Comparison of ENCODE assay signal across 10 cellular contexts in genomic region chr15:90362936-90363212, GRCh38. TPM values are rescaled to one million over a fixed set of nuclear protein-coding genes. Genes with fewer than 3 reads are reported as not detected.
DNase-seq lines count a peak whose midpoint lies in the region; ATAC-seq and FAIRE-seq lines count a peak whose summit lies in the region.
"Had no signal": no experiment of that assay in that cellular context is flagged by ENCODE, and none has a peak within 500 bp of the region (broad histone marks: within the 10 kb centered on the region; RNA-seq: fewer than 3 reads in every experiment).

No MANE protein-coding gene starts in this region.

- H3K9ac ChIP-seq in mesendoderm (ENCODE audit: low read length): no peak overlapping the region

- no peak overlapping the region for H2AK5ac ChIP-seq in mesendoderm (ENCODE audit: low read length)

- H3K79me2 ChIP-seq in mesendoderm (ENCODE audit: control insufficient read depth, insufficient read depth, low read length): no peaks in the 10 kb centered on the region

- FAIRE-seq in frontal cortex (lab: Jason Lieb, UNC): no peak

- peak overlapping the region; percentile 45 for H3K18ac ChIP-seq in mesendoderm (ENCODE audit: low read length)

- H3K4ac ChIP-seq in mesendoderm (ENCODE audit: low read depth, low read length): no peak overlapping the region

- H2BK15ac ChIP-seq in mesendoderm (replicated peaks; ENCODE audit: low read depth): no peak overlapping the region

- no peak overlapping the region for H2BK5ac ChIP-seq in mesendoderm (ENCODE audit: low read length)

- no peak overlapping the region for H3K27ac ChIP-seq in mesendoderm (ENCODE audit: low read depth, low read length)

- ATAC-seq in HG03571 (IDR thresholded peaks at IDR 0.05; ENCODE audit: unreplicated experiment): no peak

- H3K4me3 Mint-ChIP-seq in dendritic cell treated with granulocyte-macrophage colony-stimulating factor and Interleukin-4, amounts not matched to agents 40 ng/mL and 50 ng/mL, for 4 days: no peak overlapping the region
- H3K4me3 Mint-ChIP-seq: CD14-positive monocyte, T-cell had no signal

- DNase-seq in A172 (ENCODE audit: low spot score): peak; percentile 80
- DNase-seq in LHCN-M2 (ENCODE audit: low read depth): peak; percentile 81
- peak; percentile 36 for DNase-seq in mesendoderm
- DNase-seq in NCI-H1417 treated with DMSO at 0.1 percent for 48 hours (lab: John Stamatoyannopoulos, UW): no peak
- no peak for DNase-seq in frontal cortex (ENCODE audit: low spot score in 2 of 2)
- DNase-seq in SIG-M5 treated with dmso at 0.1 percent for 504 hours (lab: John Stamatoyannopoulos, UW; ENCODE audit: unreplicated experiment): no peak
- DNase-seq: T-cell had no signal

- no peak overlapping the region for H3K4me2 ChIP-seq in mesendoderm (ENCODE audit: low read length)

- H3K23ac ChIP-seq in mesendoderm (ENCODE audit: low read length): no peak overlapping the region

- no peaks in the 10 kb centered on the region for H3K27me3 ChIP-seq in mesendoderm (ENCODE audit: insufficient read depth, low read length, poor library complexity)

- H3K27me3 Mint-ChIP-seq in dendritic cell treated with granulocyte-macrophage colony-stimulating factor and Interleukin-4, amounts not matched to agents 40 ng/mL and 50 ng/mL, for 4 days: peaks cover 3% of the 10 kb centered on the region
- H3K27me3 Mint-ChIP-seq: T-cell had no signal

- no peaks in the 10 kb centered on the region for H3K36me3 ChIP-seq in mesendoderm (ENCODE audit: control insufficient read depth, insufficient read depth, low read length)

- no peaks in the 10 kb centered on the region for H3K79me1 ChIP-seq in mesendoderm (ENCODE audit: low read length)

- H3K36me3 Mint-ChIP-seq in dendritic cell treated with granulocyte-macrophage colony-stimulating factor and Interleukin-4, amounts not matched to agents 40 ng/mL and 50 ng/mL, for 4 days (ENCODE audit: low read depth): peaks cover 9% of the 10 kb centered on the region
- H3K36me3 Mint-ChIP-seq: T-cell had no signal

- H4K8ac ChIP-seq in mesendoderm (ENCODE audit: low read depth, low read length): no peak overlapping the region

- no peak overlapping the region for H2BK120ac ChIP-seq in mesendoderm (ENCODE audit: low read depth, low read length)

- H3K4me3 ChIP-seq in mesendoderm (ENCODE audit: low read length): no peak overlapping the region

- peaks cover 71% of the 10 kb centered on the region for H3K4me1 Mint-ChIP-seq in dendritic cell treated with granulocyte-macrophage colony-stimulating factor and Interleukin-4, amounts not matched to agents 40 ng/mL and 50 ng/mL, for 4 days (ENCODE audit: low read depth)

- no CpG with 5 or more reads among the region's 2 CpGs for WGBS in mesendoderm (ENCODE audit: extremely low coverage, insufficient coverage, low lambda C conversion rate)

- H3K56ac ChIP-seq in mesendoderm (ENCODE audit: low read length): peak overlapping the region; percentile 61

- H3K27ac Mint-ChIP-seq in dendritic cell treated with granulocyte-macrophage colony-stimulating factor and Interleukin-4, amounts not matched to agents 40 ng/mL and 50 ng/mL, for 4 days: peak overlapping the region; percentile 84

- H3K4me1 ChIP-seq in mesendoderm (ENCODE audit: control insufficient read depth, low read depth, low read length): peaks cover 3% of the 10 kb centered on the region

- intact Hi-C loops in dendritic cell treated with granulocyte-macrophage colony-stimulating factor and Interleukin-4, amounts not matched to agents 40 ng/mL and 50 ng/mL, for 4 days (cut with micrococcal nuclease): no loop called here

- no peaks in the 10 kb centered on the region for H3K9me3 Mint-ChIP-seq in dendritic cell treated with granulocyte-macrophage colony-stimulating factor and Interleukin-4, amounts not matched to agents 40 ng/mL and 50 ng/mL, for 4 days
- H3K9me3 Mint-ChIP-seq: CD14-positive monocyte, T-cell had no signal

- H4K5ac ChIP-seq in mesendoderm (ENCODE audit: low read length): no peak overlapping the region

RNA-seq across cellular contexts. Expression of gene ZNF774, which starts 10.8 kb away (rescaled TPM):
- total RNA-seq in A172 (2014; rRNA removed; shearing (Covaris generic)): 1.8 and 8.3 TPM in 2 replicates
- total RNA-seq in LHCN-M2 (2014; rRNA removed): 0.75 and 0.77 TPM in 2 replicates
- 0.67 TPM for polyA plus RNA-seq in LHCN-M2 (2012)
- polyA plus RNA-seq in mesendoderm (2013, experiment 1 of 2): 0.90 TPM
- 1.0 TPM for polyA plus RNA-seq in mesendoderm (2013, experiment 2 of 2)
- 4.5 TPM for total RNA-seq in frontal cortex

RNA-seq across cellular contexts. Expression of gene IQGAP1, which starts 25.2 kb away (rescaled TPM):
- total RNA-seq in A172 (2014; rRNA removed; shearing (Covaris generic)): 211 and 213 TPM in 2 replicates
- total RNA-seq in LHCN-M2 (2014; rRNA removed) (203 and 217 TPM in 2 replicates), frontal cortex (44.8 TPM)
- polyA plus RNA-seq in LHCN-M2 (2012): 122 TPM
- 126 TPM for polyA plus RNA-seq in mesendoderm (2013, experiment 1 of 2)
- polyA plus RNA-seq in mesendoderm (2013, experiment 2 of 2): 136 TPM

Comparison
In these comparisons a context has a peak if more than half of its experiments do, and no peak if none do; other contexts are left out.
1. DNase-seq: peak in A172 (single experiment), LHCN-M2 (single experiment) and mesendoderm (single experiment); none in NCI-H1417 treated with DMSO at 0.1 percent for 48 hours (single experiment), frontal cortex (0 of 2) and SIG-M5 treated with dmso at 0.1 percent for 504 hours (single experiment).